Comparison of ENCODE assay signal across 9 cellular contexts in genomic region chr5:84383816-84384603, GRCh38. TPM values are rescaled to one million over a fixed set of nuclear protein-coding genes. Genes with fewer than 3 reads are reported as not detected.
DNase-seq lines count a peak whose midpoint lies in the region; ATAC-seq and TF ChIP-seq lines count a peak whose summit lies in the region.
"Had no signal": no experiment of that assay in that cellular context is flagged by ENCODE, and none has a peak within 500 bp of the region (broad histone marks: within the 10 kb centered on the region; RNA-seq: fewer than 3 reads in every experiment).

No MANE protein-coding gene starts in this region.

- H3K4me3 Mint-ChIP-seq in GM23338, result peak overlapping the region; percentile 97
- H3K4me3 Mint-ChIP-seq: IgD-negative memory B cell had no signal

- H3K36me3 Mint-ChIP-seq in GM23338 (ENCODE audit: low read depth), result peaks cover 3% of the 10 kb centered on the region; the same call in 2 of the 3 replicates

- no peak overlapping the region; the same call in 1 of the 2 replicates for H3K27ac Mint-ChIP-seq in GM23338
- H3K27ac Mint-ChIP-seq: IgD-negative memory B cell had no signal

- CTCF ChIA-PET in RWPE1 (lab: Yijun Ruan, JAX), result interaction anchor here (0.7 kb wide), 1 partner anchor 67 kb away, joined by 3 read pairs; no protein-coding TSS in a partner anchor

- POLR2A ChIA-PET in RWPE1 (lab: Yijun Ruan, JAX; ENCODE audit: low non-redundant PET), result no interaction called here

- H3F3A ChIP-seq in GM23338 (replicated peaks; ENCODE audit: low read depth), result no peaks in the 10 kb centered on the region

- peaks cover 56% of the 10 kb centered on the region for H3K4me1 ChIP-seq in GM23338 (ENCODE audit: insufficient read depth)

- peaks cover 10% of the 10 kb centered on the region; the same call in 1 of the 2 replicates for H3K27me3 ChIP-seq in GM23338 (ENCODE audit: insufficient read depth)

- H3K4me1 Mint-ChIP-seq in GM23338, result peaks cover 27% of the 10 kb centered on the region

- H3K4me3 ChIP-seq in GM23338, result peak overlapping the region; percentile 84

- H2AFZ ChIP-seq in GM23338, result peak overlapping the region; percentile 56; the same call in 1 of the 2 replicates

- DNase-seq in GM23338 (ENCODE audit: low spot score) (peak; percentile 94), globus pallidus (ENCODE audit: low spot score) (peak; percentile 61), occipital lobe (lab: John Stamatoyannopoulos, UW) (peak; percentile 51), RWPE1 (ENCODE audit: low spot score) (no peak), NAMALWA (ENCODE audit: low spot score) (no peak)

- no peaks in the 10 kb centered on the region for H4K20me1 ChIP-seq in GM23338 (replicated peaks; ENCODE audit: insufficient read depth)

- peaks cover 49% of the 10 kb centered on the region for H3K79me2 ChIP-seq in GM23338 (replicated peaks; ENCODE audit: insufficient read depth)

- H3K27me3 Mint-ChIP-seq in GM23338 (ENCODE audit: insufficient read depth, low read depth, poor library complexity), result peaks cover 22% of the 10 kb centered on the region

- ATAC-seq in GM23338, result peak; percentile 44
- ATAC-seq in SK-N-SH treated with all-trans-retinoic acid at 6 μM for 48 hours, result peak; percentile 28
- ATAC-seq in HG03097 (IDR thresholded peaks at IDR 0.05; ENCODE audit: low FRiP score, unreplicated experiment), result no peak
- no peak for ATAC-seq in HG03432 (IDR thresholded peaks at IDR 0.05; ENCODE audit: unreplicated experiment)

- no peaks in the 10 kb centered on the region for H3K9me2 ChIP-seq in GM23338 (ENCODE audit: insufficient read depth)

- H3K9me3 Mint-ChIP-seq in GM23338, result no peaks in the 10 kb centered on the region; the same call in 2 of the 3 replicates

- H3K27ac ChIP-seq in GM23338 (ENCODE audit: low read depth) (no peak overlapping the region), RWPE1 (no peak overlapping the region)

- peak overlapping the region; percentile 95 for H3K4me2 ChIP-seq in GM23338

- no peak for TF ChIP-seq CTCF in GM23338 (conservative IDR thresholded peaks at IDR 0.05; ENCODE audit: low read depth in 2 of 2)
- TF ChIP-seq CTCF in RWPE1 (conservative IDR thresholded peaks at IDR 0.05; ENCODE audit: low read depth), result no peak

- H3K36me3 ChIP-seq in GM23338 (ENCODE audit: insufficient read depth), result no peaks in the 10 kb centered on the region

TF ChIP-seq in SK-N-SH treated with all-trans-retinoic acid at 6 μM for 48 hours, 23 proteins besides CTCF, POLR2A, EP300 and RAD21 (continues in another document):
- TF ChIP-seq BACH2 (CRISPR knock-in tag; IDR thresholded peaks at IDR 0.05; ENCODE audit: borderline replicate concordance), result no peak
- TF ChIP-seq, protein P1, sequence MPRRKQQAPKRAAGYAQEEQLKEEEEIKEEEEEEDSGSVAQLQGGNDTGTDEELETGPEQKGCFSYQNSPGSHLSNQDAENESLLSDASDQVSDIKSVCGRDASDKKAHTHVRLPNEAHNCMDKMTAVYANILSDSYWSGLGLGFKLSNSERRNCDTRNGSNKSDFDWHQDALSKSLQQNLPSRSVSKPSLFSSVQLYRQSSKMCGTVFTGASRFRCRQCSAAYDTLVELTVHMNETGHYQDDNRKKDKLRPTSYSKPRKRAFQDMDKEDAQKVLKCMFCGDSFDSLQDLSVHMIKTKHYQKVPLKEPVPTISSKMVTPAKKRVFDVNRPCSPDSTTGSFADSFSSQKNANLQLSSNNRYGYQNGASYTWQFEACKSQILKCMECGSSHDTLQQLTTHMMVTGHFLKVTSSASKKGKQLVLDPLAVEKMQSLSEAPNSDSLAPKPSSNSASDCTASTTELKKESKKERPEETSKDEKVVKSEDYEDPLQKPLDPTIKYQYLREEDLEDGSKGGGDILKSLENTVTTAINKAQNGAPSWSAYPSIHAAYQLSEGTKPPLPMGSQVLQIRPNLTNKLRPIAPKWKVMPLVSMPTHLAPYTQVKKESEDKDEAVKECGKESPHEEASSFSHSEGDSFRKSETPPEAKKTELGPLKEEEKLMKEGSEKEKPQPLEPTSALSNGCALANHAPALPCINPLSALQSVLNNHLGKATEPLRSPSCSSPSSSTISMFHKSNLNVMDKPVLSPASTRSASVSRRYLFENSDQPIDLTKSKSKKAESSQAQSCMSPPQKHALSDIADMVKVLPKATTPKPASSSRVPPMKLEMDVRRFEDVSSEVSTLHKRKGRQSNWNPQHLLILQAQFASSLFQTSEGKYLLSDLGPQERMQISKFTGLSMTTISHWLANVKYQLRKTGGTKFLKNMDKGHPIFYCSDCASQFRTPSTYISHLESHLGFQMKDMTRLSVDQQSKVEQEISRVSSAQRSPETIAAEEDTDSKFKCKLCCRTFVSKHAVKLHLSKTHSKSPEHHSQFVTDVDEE (CRISPR knock-in tag; IDR thresholded peaks at IDR 0.05), result no peak
- no peak for TF ChIP-seq SNAI2 (CRISPR knock-in tag; IDR thresholded peaks at IDR 0.05)
- TF ChIP-seq ZNF70 (CRISPR knock-in tag; IDR thresholded peaks at IDR 0.05), result no peak
- TF ChIP-seq, protein P2, sequence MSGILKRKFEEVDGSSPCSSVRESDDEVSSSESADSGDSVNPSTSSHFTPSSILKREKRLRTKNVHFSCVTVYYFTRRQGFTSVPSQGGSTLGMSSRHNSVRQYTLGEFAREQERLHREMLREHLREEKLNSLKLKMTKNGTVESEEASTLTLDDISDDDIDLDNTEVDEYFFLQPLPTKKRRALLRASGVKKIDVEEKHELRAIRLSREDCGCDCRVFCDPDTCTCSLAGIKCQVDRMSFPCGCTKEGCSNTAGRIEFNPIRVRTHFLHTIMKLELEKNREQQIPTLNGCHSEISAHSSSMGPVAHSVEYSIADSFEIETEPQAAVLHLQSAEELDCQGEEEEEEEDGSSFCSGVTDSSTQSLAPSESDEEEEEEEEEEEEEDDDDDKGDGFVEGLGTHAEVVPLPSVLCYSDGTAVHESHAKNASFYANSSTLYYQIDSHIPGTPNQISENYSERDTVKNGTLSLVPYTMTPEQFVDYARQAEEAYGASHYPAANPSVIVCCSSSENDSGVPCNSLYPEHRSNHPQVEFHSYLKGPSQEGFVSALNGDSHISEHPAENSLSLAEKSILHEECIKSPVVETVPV (CRISPR knock-in tag; IDR thresholded peaks at IDR 0.05), result no peak
- TF ChIP-seq GLIS3 (CRISPR knock-in tag; IDR thresholded peaks at IDR 0.05), result no peak
- TF ChIP-seq OSR1 (CRISPR knock-in tag; IDR thresholded peaks at IDR 0.05), result no peak
- TF ChIP-seq, protein P3, sequence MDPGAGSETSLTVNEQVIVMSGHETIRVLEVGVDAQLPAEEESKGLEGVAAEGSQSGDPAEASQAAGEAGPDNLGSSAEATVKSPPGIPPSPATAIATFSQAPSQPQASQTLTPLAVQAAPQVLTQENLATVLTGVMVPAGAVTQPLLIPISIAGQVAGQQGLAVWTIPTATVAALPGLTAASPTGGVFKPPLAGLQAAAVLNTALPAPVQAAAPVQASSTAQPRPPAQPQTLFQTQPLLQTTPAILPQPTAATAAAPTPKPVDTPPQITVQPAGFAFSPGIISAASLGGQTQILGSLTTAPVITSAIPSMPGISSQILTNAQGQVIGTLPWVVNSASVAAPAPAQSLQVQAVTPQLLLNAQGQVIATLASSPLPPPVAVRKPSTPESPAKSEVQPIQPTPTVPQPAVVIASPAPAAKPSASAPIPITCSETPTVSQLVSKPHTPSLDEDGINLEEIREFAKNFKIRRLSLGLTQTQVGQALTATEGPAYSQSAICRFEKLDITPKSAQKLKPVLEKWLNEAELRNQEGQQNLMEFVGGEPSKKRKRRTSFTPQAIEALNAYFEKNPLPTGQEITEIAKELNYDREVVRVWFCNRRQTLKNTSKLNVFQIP (CRISPR knock-in tag; IDR thresholded peaks at IDR 0.05; ENCODE audit: borderline replicate concordance, low read depth), result no peak
- TF ChIP-seq ZNF8 (CRISPR knock-in tag; IDR thresholded peaks at IDR 0.05), result no peak
- no peak for TF ChIP-seq TCF4 (CRISPR knock-in tag; IDR thresholded peaks at IDR 0.05; ENCODE audit: borderline replicate concordance)
- no peak for TF ChIP-seq PPARA (CRISPR knock-in tag; IDR thresholded peaks at IDR 0.05; ENCODE audit: borderline replicate concordance)
- TF ChIP-seq CSDC2 (CRISPR knock-in tag; IDR thresholded peaks at IDR 0.05), result no peak
- no peak for TF ChIP-seq ESRRG (CRISPR knock-in tag; IDR thresholded peaks at IDR 0.05)
- TF ChIP-seq ZNF565 (CRISPR knock-in tag; conservative IDR thresholded peaks at IDR 0.05; ENCODE audit: low read depth), result no peak
- no peak for TF ChIP-seq CREB5 (CRISPR knock-in tag; IDR thresholded peaks at IDR 0.05; ENCODE audit: low read depth)
- no peak for TF ChIP-seq ARNTL (CRISPR knock-in tag; IDR thresholded peaks at IDR 0.05; ENCODE audit: borderline replicate concordance, low read depth)
- TF ChIP-seq PATZ1 (CRISPR knock-in tag; IDR thresholded peaks at IDR 0.05; ENCODE audit: borderline replicate concordance), result no peak
- no peak for TF ChIP-seq ZC3H10 (CRISPR knock-in tag; IDR thresholded peaks at IDR 0.05)
- no peak for TF ChIP-seq ZFP3 (CRISPR knock-in tag; IDR thresholded peaks at IDR 0.05)

RNA-seq across cellular contexts. Expression of gene EDIL3, which starts 0.7 kb away (rescaled TPM):
- total RNA-seq in GM23338 (2014; rRNA removed; shearing (Covaris generic)), result 59.9 and 61.9 TPM in 2 replicates
- polyA plus RNA-seq in GM23338 (2016; fragmentation: Nextera tagmentation; extraction: Ambion mirVana), result 43.3 and 44.0 TPM in 2 replicates
- 78.0 TPM for total RNA-seq in occipital lobe
- polyA plus RNA-seq: IgD-negative memory B cell had no signal

Comparison
In these comparisons a context has a peak if more than half of its experiments do, and no peak if none do; other contexts are left out.
1. ATAC-seq: peak in GM23338 (single experiment) and SK-N-SH treated with all-trans-retinoic acid at 6 μM for 48 hours (single experiment); none in HG03097 (single experiment) and HG03432 (single experiment).
2. DNase-seq: peak in GM23338 (single experiment), globus pallidus (single experiment) and occipital lobe (single experiment); none in RWPE1 (single experiment) and NAMALWA (single experiment).